In the genomic region with DNA sequence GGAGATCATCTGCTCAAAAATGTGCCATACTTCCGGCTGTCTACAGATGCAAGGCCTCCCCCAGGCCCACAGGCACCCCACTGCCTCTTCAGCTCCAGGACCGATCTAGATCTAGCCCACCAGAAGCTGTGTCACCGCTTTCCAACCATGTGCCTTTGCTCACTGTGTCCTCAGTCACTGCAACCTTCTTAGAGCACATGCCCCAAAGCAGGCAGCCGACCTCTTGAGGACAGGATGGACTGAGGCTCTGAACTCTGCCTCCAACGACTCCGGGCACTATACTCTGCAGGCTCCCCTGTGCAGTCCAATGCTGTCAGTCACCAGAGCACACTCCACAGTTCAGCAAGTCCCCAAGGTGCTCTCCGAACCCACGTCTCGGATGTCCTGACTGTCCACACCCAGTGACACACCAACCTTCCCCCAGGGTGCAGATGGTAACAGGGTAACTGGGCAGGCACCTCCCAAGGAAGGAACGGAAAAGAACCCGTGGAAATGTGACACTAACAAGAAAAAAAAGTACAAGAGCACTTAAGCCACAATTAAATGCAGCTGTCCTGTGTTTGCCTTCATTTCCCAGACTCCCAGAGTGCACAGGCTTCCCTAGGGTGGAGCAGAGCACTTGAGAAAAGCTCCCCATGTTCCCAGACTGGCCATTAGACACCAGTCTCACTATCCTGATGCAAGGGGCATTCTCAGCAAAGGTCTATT, we compare ENCODE assay signal across 8 cellular contexts. TPM values are rescaled to one million over a fixed set of nuclear protein-coding genes. Genes with fewer than 3 reads are reported as not detected.
DNase-seq lines count a peak whose midpoint lies in the region; ATAC-seq and TF ChIP-seq lines count a peak whose summit lies in the region.

No MANE protein-coding gene starts in this region.

- H3K27me3 Mint-ChIP-seq in CD14-positive monocyte (ENCODE audit: low read depth in 3 of 3) = peaks cover 0 to 1% (median 0%) of the 10 kb centered on the region in 3 donors
- no peaks in the 10 kb centered on the region for H3K27me3 Mint-ChIP-seq in WTC11 (ENCODE audit: low read depth)

- DNase-seq in CD14-positive monocyte (ENCODE audit: low spot score) (no peak), WTC11 (ENCODE audit: low spot score) (no peak), fibroblast of the conjunctiva (ENCODE audit: low read depth) (peak; percentile 64), DMS114 treated with DMSO at 0.1 percent for 48 hours (lab: John Stamatoyannopoulos, UW; ENCODE audit: unreplicated experiment) (no peak)
- peak; percentile 41 for DNase-seq in Jurkat, Clone E6-1 (ENCODE audit: low read depth, low spot score)
- DNase-seq in stimulated activated effector memory CD8-positive, alpha-beta T cell treated with anti-CD3 and anti-CD28 coated beads, Interleukin-12 subunit alpha, Interleukin-12 subunit beta, amount 100 ng/mL, for 72 hours (ENCODE audit: low spot score in 2 of 2) = peak in 1 of 2 donors; percentile 57

- no peak overlapping the region for H3K4me3 ChIP-seq in Jurkat, Clone E6-1 (ENCODE audit: low read length)

- intact Hi-C loops in CD14-positive monocyte (cut with micrococcal nuclease) = loop anchor here in 1 of 2 donors (5.0 to 10.0 kb wide), 2 partner anchors 65 to 653 kb away; no protein-coding TSS in a partner anchor

- H3K36me3 Mint-ChIP-seq in CD14-positive monocyte = peaks cover 8 to 18% of the 10 kb centered on the region in 2 donors
- peaks cover 6% of the 10 kb centered on the region; the same call in 1 of the 2 replicates for H3K36me3 Mint-ChIP-seq in WTC11
- H3K36me3 Mint-ChIP-seq in stimulated activated effector memory CD8-positive, alpha-beta T cell treated with anti-CD3 and anti-CD28 coated beads, Interleukin-12 subunit alpha, Interleukin-12 subunit beta, amount 100 ng/mL, for 72 hours = peaks cover 81% of the 10 kb centered on the region

- H3K9me3 Mint-ChIP-seq in CD14-positive monocyte (no peaks in the 10 kb centered on the region), WTC11 (no peaks in the 10 kb centered on the region)
- H3K9me3 Mint-ChIP-seq in stimulated activated effector memory CD8-positive, alpha-beta T cell treated with anti-CD3 and anti-CD28 coated beads, Interleukin-12 subunit alpha, Interleukin-12 subunit beta, amount 100 ng/mL, for 72 hours = peaks cover 3% of the 10 kb centered on the region

- H3K4me3 Mint-ChIP-seq in CD14-positive monocyte (no peak overlapping the region), WTC11 (no peak overlapping the region)
- peak overlapping the region; percentile 87 for H3K4me3 Mint-ChIP-seq in stimulated activated effector memory CD8-positive, alpha-beta T cell treated with anti-CD3 and anti-CD28 coated beads, Interleukin-12 subunit alpha, Interleukin-12 subunit beta, amount 100 ng/mL, for 72 hours

- POLR2A ChIA-PET in WTC11 (lab: Charles Lee) = no interaction called here

- ATAC-seq in WTC11 (no peak), HG03378 (IDR thresholded peaks at IDR 0.05; ENCODE audit: unreplicated experiment) (no peak), HG03342 (IDR thresholded peaks at IDR 0.05; ENCODE audit: unreplicated experiment) (no peak)
- peak; percentile 1 for ATAC-seq in stimulated activated effector memory CD8-positive, alpha-beta T cell treated with anti-CD3 and anti-CD28 coated beads, Interleukin-12 subunit alpha, Interleukin-12 subunit beta, amount 100 ng/mL, for 72 hours

- CTCF ChIA-PET in WTC11 (lab: Charles Lee) = interaction anchor here (1.2 to 1.6 kb wide), 4 partner anchors 10 to 101 kb away, joined by 4 to 6 read pairs (median 4); no protein-coding TSS in a partner anchor

- TF ChIP-seq CTCF in CD14-positive monocyte (IDR thresholded peaks at IDR 0.05) (no peak), WTC11 (IDR thresholded peaks at IDR 0.05) (no peak)

- H3K4me1 Mint-ChIP-seq in CD14-positive monocyte (peaks cover 78% of the 10 kb centered on the region), WTC11 (peaks cover 81% of the 10 kb centered on the region)
- H3K4me1 Mint-ChIP-seq in stimulated activated effector memory CD8-positive, alpha-beta T cell treated with anti-CD3 and anti-CD28 coated beads, Interleukin-12 subunit alpha, Interleukin-12 subunit beta, amount 100 ng/mL, for 72 hours = peaks cover 70% of the 10 kb centered on the region

- H3K27ac Mint-ChIP-seq in CD14-positive monocyte = peak overlapping the region in 6 of 7 donors; percentile 34 to 95 (median 72)
- peak overlapping the region; percentile 79 for H3K27ac Mint-ChIP-seq in WTC11
- H3K27ac Mint-ChIP-seq in stimulated activated effector memory CD8-positive, alpha-beta T cell treated with anti-CD3 and anti-CD28 coated beads, Interleukin-12 subunit alpha, Interleukin-12 subunit beta, amount 100 ng/mL, for 72 hours = peak overlapping the region; percentile 91

TF ChIP-seq in WTC11, 78 proteins besides CTCF, POLR2A, EP300 and RAD21:
- no peak for TF ChIP-seq ZNF232 (CRISPR knock-in tag; IDR thresholded peaks at IDR 0.05)
- TF ChIP-seq, protein P1, sequence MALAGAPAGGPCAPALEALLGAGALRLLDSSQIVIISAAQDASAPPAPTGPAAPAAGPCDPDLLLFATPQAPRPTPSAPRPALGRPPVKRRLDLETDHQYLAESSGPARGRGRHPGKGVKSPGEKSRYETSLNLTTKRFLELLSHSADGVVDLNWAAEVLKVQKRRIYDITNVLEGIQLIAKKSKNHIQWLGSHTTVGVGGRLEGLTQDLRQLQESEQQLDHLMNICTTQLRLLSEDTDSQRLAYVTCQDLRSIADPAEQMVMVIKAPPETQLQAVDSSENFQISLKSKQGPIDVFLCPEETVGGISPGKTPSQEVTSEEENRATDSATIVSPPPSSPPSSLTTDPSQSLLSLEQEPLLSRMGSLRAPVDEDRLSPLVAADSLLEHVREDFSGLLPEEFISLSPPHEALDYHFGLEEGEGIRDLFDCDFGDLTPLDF (CRISPR knock-in tag; IDR thresholded peaks at IDR 0.05) = no peak
- TF ChIP-seq, protein P2, sequence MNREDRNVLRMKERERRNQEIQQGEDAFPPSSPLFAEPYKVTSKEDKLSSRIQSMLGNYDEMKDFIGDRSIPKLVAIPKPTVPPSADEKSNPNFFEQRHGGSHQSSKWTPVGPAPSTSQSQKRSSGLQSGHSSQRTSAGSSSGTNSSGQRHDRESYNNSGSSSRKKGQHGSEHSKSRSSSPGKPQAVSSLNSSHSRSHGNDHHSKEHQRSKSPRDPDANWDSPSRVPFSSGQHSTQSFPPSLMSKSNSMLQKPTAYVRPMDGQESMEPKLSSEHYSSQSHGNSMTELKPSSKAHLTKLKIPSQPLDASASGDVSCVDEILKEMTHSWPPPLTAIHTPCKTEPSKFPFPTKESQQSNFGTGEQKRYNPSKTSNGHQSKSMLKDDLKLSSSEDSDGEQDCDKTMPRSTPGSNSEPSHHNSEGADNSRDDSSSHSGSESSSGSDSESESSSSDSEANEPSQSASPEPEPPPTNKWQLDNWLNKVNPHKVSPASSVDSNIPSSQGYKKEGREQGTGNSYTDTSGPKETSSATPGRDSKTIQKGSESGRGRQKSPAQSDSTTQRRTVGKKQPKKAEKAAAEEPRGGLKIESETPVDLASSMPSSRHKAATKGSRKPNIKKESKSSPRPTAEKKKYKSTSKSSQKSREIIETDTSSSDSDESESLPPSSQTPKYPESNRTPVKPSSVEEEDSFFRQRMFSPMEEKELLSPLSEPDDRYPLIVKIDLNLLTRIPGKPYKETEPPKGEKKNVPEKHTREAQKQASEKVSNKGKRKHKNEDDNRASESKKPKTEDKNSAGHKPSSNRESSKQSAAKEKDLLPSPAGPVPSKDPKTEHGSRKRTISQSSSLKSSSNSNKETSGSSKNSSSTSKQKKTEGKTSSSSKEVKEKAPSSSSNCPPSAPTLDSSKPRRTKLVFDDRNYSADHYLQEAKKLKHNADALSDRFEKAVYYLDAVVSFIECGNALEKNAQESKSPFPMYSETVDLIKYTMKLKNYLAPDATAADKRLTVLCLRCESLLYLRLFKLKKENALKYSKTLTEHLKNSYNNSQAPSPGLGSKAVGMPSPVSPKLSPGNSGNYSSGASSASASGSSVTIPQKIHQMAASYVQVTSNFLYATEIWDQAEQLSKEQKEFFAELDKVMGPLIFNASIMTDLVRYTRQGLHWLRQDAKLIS (CRISPR knock-in tag; IDR thresholded peaks at IDR 0.05; ENCODE audit: borderline replicate concordance) = no peak
- TF ChIP-seq, protein P3, sequence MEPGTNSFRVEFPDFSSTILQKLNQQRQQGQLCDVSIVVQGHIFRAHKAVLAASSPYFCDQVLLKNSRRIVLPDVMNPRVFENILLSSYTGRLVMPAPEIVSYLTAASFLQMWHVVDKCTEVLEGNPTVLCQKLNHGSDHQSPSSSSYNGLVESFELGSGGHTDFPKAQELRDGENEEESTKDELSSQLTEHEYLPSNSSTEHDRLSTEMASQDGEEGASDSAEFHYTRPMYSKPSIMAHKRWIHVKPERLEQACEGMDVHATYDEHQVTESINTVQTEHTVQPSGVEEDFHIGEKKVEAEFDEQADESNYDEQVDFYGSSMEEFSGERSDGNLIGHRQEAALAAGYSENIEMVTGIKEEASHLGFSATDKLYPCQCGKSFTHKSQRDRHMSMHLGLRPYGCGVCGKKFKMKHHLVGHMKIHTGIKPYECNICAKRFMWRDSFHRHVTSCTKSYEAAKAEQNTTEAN (CRISPR knock-in tag; IDR thresholded peaks at IDR 0.05) = no peak
- TF ChIP-seq, protein P4, sequence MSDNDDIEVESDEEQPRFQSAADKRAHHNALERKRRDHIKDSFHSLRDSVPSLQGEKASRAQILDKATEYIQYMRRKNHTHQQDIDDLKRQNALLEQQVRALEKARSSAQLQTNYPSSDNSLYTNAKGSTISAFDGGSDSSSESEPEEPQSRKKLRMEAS (CRISPR knock-in tag; IDR thresholded peaks at IDR 0.05) = no peak
- TF ChIP-seq, protein P5, sequence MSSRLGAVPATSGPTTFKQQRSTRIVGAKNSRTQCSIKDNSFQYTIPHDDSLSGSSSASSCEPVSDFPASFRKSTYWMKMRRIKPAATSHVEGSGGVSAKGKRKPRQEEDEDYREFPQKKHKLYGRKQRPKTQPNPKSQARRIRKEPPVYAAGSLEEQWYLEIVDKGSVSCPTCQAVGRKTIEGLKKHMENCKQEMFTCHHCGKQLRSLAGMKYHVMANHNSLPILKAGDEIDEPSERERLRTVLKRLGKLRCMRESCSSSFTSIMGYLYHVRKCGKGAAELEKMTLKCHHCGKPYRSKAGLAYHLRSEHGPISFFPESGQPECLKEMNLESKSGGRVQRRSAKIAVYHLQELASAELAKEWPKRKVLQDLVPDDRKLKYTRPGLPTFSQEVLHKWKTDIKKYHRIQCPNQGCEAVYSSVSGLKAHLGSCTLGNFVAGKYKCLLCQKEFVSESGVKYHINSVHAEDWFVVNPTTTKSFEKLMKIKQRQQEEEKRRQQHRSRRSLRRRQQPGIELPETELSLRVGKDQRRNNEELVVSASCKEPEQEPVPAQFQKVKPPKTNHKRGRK (CRISPR knock-in tag; IDR thresholded peaks at IDR 0.05; ENCODE audit: borderline replicate concordance) = no peak
- no peak for TF ChIP-seq GRHL2 (CRISPR knock-in tag; IDR thresholded peaks at IDR 0.05; ENCODE audit: insufficient replicate concordance, severe bottlenecking)
- no peak for TF ChIP-seq ESRRA (CRISPR knock-in tag; IDR thresholded peaks at IDR 0.05; ENCODE audit: borderline replicate concordance)
- no peak for TF ChIP-seq KAT7 (CRISPR knock-in tag; IDR thresholded peaks at IDR 0.05; ENCODE audit: borderline replicate concordance)
TF ChIP-seq in WTC11: peak in this region for 0.

RNA-seq across cellular contexts. Expression of a gene that starts 4.8 kb away (rescaled TPM):
- polyA plus RNA-seq in CD14-positive monocyte = 10 to 100 TPM; 14.2 to 28.9 TPM
- polyA plus RNA-seq in Jurkat, Clone E6-1 (2012; ENCODE audit: insufficient read depth, insufficient read length) = 80.0 TPM
- 122 to 138 TPM (median 134 TPM) in 3 replicates for total RNA-seq in WTC11 (2021)

Comparison
In these comparisons a context has a peak if more than half of its experiments do, and no peak if none do; other contexts are left out.
1. DNase-seq: peak in Jurkat, Clone E6-1 (single experiment) and fibroblast of the conjunctiva (single experiment); none in CD14-positive monocyte (single experiment), WTC11 (single experiment) and DMS114 treated with DMSO at 0.1 percent for 48 hours (single experiment).
2. Peak in every context shown above with its lines, with median percentiles within 50 percentile points of each other: H3K27ac Mint-ChIP-seq.